Comparison of ENCODE assay signal across 10 cellular contexts in genomic region chr15:88623632-88624031, GRCh38. TPM values are rescaled to one million over a fixed set of nuclear protein-coding genes. Genes with fewer than 3 reads are reported as not detected.
DNase-seq lines count a peak whose midpoint lies in the region; ATAC-seq, FAIRE-seq and TF ChIP-seq lines count a peak whose summit lies in the region.
"Had no signal": no experiment of that assay in that cellular context is flagged by ENCODE, and none has a peak within 500 bp of the region (broad histone marks: within the 10 kb centered on the region; RNA-seq: fewer than 3 reads in every experiment).

No MANE protein-coding gene starts in this region.

- no peak for FAIRE-seq in GM19239 (lab: Jason Lieb, UNC)

- peaks cover 34 to 77% (median 34%) of the 10 kb centered on the region in 3 donors for H3K4me1 ChIP-seq in esophagus squamous epithelium

- DNase-seq in GM12864 (ENCODE audit: low read depth) (no peak), RWPE1 (ENCODE audit: low spot score) (no peak), esophagus squamous epithelium (lab: John Stamatoyannopoulos, UW) (no peak), ACHN (no peak), GM19239 (ENCODE audit: insufficient read length, low spot score) (no peak), SIG-M5 treated with dmso at 0.1 percent for 504 hours (lab: John Stamatoyannopoulos, UW; ENCODE audit: unreplicated experiment) (no peak)
- DNase-seq: NCI-H1436 had no signal

- H3K4me3 ChIP-seq in GM12864 (ENCODE audit: low read depth, low read length), result peak overlapping the region; percentile 76
- H3K4me3 ChIP-seq in esophagus squamous epithelium, result no peak overlapping the region
- no peak overlapping the region for H3K4me3 ChIP-seq in skin epidermis

- in situ Hi-C loops in ACHN (cut with HindIII; ENCODE audit: low pct_ligation_motif_present, low pct_unique_long_range_greater_than_20kb, low sequenced_read_pairs), result no loop called here

- peaks cover 0 to 28% (median 10%) of the 10 kb centered on the region in 3 donors for H3K36me3 ChIP-seq in esophagus squamous epithelium
- H3K36me3 ChIP-seq: neutrophil had no signal

- WGBS in esophagus squamous epithelium, 2 donors, result 89 to 96% methylated on average over 2 to 3 of the region's 3 CpGs

- no peak for TF ChIP-seq POLR2A in esophagus squamous epithelium (IDR thresholded peaks at IDR 0.05)

- H3K27ac ChIP-seq in RWPE1 (peak overlapping the region; percentile 88), esophagus squamous epithelium (peak overlapping the region; percentile 86 to 95 (median 93)), skin epidermis (peak overlapping the region in 20 of 21 experiments; percentile 34 to 99 (median 94))
- H3K27ac ChIP-seq: neutrophil had no signal

- H3K27me3 ChIP-seq in esophagus squamous epithelium, result no peaks in the 10 kb centered on the region

- POLR2A ChIA-PET in RWPE1 (lab: Yijun Ruan, JAX; ENCODE audit: low non-redundant PET), result no interaction called here

- intact Hi-C loops in esophagus squamous epithelium (cut with DNase I), result no loop called here

- no peak for ATAC-seq in GM18502 (IDR thresholded peaks at IDR 0.05; ENCODE audit: poor library complexity, unreplicated experiment)

- H3K9me3 ChIP-seq in esophagus squamous epithelium, result no peaks in the 10 kb centered on the region
- H3K9me3 ChIP-seq: neutrophil had no signal

- no peak for TF ChIP-seq CTCF in GM12864 (IDR thresholded peaks at IDR 0.05; ENCODE audit: low read depth, low read length, missing control alignments)
- TF ChIP-seq CTCF in RWPE1 (conservative IDR thresholded peaks at IDR 0.05; ENCODE audit: low read depth), result no peak
- no peak for TF ChIP-seq CTCF in esophagus squamous epithelium (IDR thresholded peaks at IDR 0.05)

- CTCF ChIA-PET in RWPE1 (lab: Yijun Ruan, JAX), result no interaction called here

RNA-seq across cellular contexts. Expression of gene AEN, which starts 2.5 kb away (rescaled TPM):
- 10 to 100 TPM; 13.4 to 31.4 (median 18.1) TPM for total RNA-seq in esophagus squamous epithelium

RNA-seq across cellular contexts. Expression of gene ISG20, which starts 15.2 kb away (rescaled TPM):
- 10 to 100 TPM; 14.0 to 24.1 (median 19.7) TPM for total RNA-seq in esophagus squamous epithelium
